8 cellular contexts compared by ENCODE assay signal in the genomic region with DNA sequence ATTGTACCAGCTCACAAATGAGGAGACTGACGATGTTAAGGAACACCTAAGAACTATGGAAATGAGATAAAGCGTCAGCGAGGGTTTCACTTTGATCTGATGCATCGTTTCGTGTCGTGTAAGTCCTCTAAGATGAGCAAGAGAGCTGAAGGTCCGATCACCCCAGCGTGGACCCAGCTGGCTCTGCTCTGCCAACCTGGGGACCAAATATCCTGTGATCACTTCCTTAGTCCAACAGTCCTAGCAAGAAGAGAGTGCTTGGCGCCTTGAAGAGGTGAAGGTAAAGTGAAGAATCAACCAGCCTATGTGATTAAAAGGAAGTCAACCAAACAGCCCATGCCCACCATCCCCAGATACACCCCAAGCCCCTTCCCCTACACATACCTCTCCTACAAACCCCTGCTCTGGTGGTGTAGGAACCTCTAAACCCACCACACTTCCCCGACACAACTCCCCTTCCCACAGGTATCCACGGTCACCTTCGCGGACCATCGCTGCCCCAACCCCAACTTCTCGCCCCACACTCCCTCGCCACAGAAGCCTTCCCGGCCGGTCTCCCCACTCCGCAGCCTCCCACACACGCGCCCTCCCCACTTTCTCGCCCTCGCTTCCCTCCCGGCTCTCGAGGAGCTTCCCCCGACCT. TPM values are rescaled to one million over a fixed set of nuclear protein-coding genes. Genes with fewer than 3 reads are reported as not detected.
A peak's percentile ranks its signal among the peaks of the same experiment; 100 is the strongest.
DNase-seq lines count a peak whose midpoint lies in the region; ATAC-seq and TF ChIP-seq lines count a peak whose summit lies in the region.

No MANE protein-coding gene starts in this region.

- intact Hi-C loops in tibial artery (cut with DNase I; ENCODE audit: low total_unique reads) = no loop called here
- intact Hi-C loops in posterior cingulate gyrus (cut with DNase I) = loop anchor here (1.0 kb wide), 1 partner anchor 87 kb away; a partner anchor contains a TSS

- POLR2A ChIA-PET in naive thymus-derived CD8-positive, alpha-beta T cell (lab: Charles Lee) = interaction anchor here (0.9 to 3.6 kb wide), 8 partner anchors 9 to 154 kb away, joined by 3 to 33 read pairs (median 8); a partner anchor contains a TSS

- H3K9me3 Mint-ChIP-seq in naive thymus-derived CD8-positive, alpha-beta T cell = no peaks in the 10 kb centered on the region

- peaks cover 15 to 53% (median 42%) of the 10 kb centered on the region in 4 donors for H3K4me1 Mint-ChIP-seq in naive thymus-derived CD8-positive, alpha-beta T cell

- peak overlapping the region; percentile 93 for H3K4me3 ChIP-seq in WERI-Rb-1 (ENCODE audit: low read depth, low read length)
- peak overlapping the region; percentile 90 for H3K4me3 ChIP-seq in endocrine pancreas (ENCODE audit: control insufficient read depth, insufficient read depth, low read length)
- peak overlapping the region; percentile 80 to 98 for H3K4me3 ChIP-seq in tibial artery

- H3K27ac Mint-ChIP-seq in naive thymus-derived CD8-positive, alpha-beta T cell = peak overlapping the region; percentile 92 to 100 (median 99)

- peak overlapping the region; percentile 94 to 100 (median 98) for H3K4me3 Mint-ChIP-seq in naive thymus-derived CD8-positive, alpha-beta T cell

- H3K27me3 ChIP-seq in WERI-Rb-1 (ENCODE audit: insufficient read depth, low read depth, severe bottlenecking) (no peaks in the 10 kb centered on the region), endocrine pancreas (ENCODE audit: control insufficient read depth, insufficient read depth, low read length) (no peaks in the 10 kb centered on the region), tibial artery (no peaks in the 10 kb centered on the region)

- ATAC-seq in HG03460 (IDR thresholded peaks at IDR 0.05; ENCODE audit: unreplicated experiment) = peak; percentile 0
- ATAC-seq in naive thymus-derived CD8-positive, alpha-beta T cell = no peak

- peaks cover 0 to 3% (median 0%) of the 10 kb centered on the region in 5 donors for H3K27me3 Mint-ChIP-seq in naive thymus-derived CD8-positive, alpha-beta T cell

- H3K9me3 ChIP-seq in WERI-Rb-1 (ENCODE audit: severe bottlenecking) = no peaks in the 10 kb centered on the region
- no peaks in the 10 kb centered on the region for H3K9me3 ChIP-seq in endocrine pancreas (ENCODE audit: control insufficient read depth, low read length)
- no peaks in the 10 kb centered on the region for H3K9me3 ChIP-seq in tibial artery

- H3K36me3 ChIP-seq in WERI-Rb-1 (no peaks in the 10 kb centered on the region), endocrine pancreas (ENCODE audit: control insufficient read depth, insufficient read depth, low read length) (no peaks in the 10 kb centered on the region), tibial artery (no peaks in the 10 kb centered on the region)

- peak; percentile 27 for DNase-seq in GM03348 (ENCODE audit: low spot score)
- no peak for DNase-seq in WERI-Rb-1
- peak in 6 of 10 donors; percentile 3 to 66 (median 17) for DNase-seq in naive thymus-derived CD8-positive, alpha-beta T cell
- no peak for DNase-seq in tibial artery
- DNase-seq in NCI-H1436 (lab: John Stamatoyannopoulos, UW) = no peak
- DNase-seq in posterior cingulate gyrus = no peak

- TF ChIP-seq CTCF in WERI-Rb-1 (IDR thresholded peaks at IDR 0.05; ENCODE audit: low read depth, low read length) (no peak), tibial artery (IDR thresholded peaks at IDR 0.05) (no peak)

- peak overlapping the region; percentile 99 for H3K27ac ChIP-seq in WERI-Rb-1
- peak overlapping the region; percentile 88 to 93 for H3K27ac ChIP-seq in tibial artery

- H3K36me3 Mint-ChIP-seq in naive thymus-derived CD8-positive, alpha-beta T cell = peaks cover 0 to 13% (median 0%) of the 10 kb centered on the region in 3 donors

- peak overlapping the region; percentile 88 for H3K9ac ChIP-seq in endocrine pancreas (ENCODE audit: control insufficient read depth, insufficient read depth, low read length)

- peaks cover 10% of the 10 kb centered on the region for H3K4me1 ChIP-seq in endocrine pancreas (ENCODE audit: control insufficient read depth, insufficient read depth, low read length)
- peaks cover 0 to 19% (median 5%) of the 10 kb centered on the region in 4 donors for H3K4me1 ChIP-seq in tibial artery

RNA-seq across cellular contexts. Expression of a gene that starts 0.7 kb away (rescaled TPM):
- 10 to 100 TPM; 37.3 to 37.4 TPM for total RNA-seq in naive thymus-derived CD8-positive, alpha-beta T cell
- polyA plus RNA-seq in naive thymus-derived CD8-positive, alpha-beta T cell = 10 to 100 TPM; 10.9 to 14.4 (median 12.3) TPM

RNA-seq across cellular contexts. Expression of a gene that starts 26.9 kb away (rescaled TPM):
- total RNA-seq in naive thymus-derived CD8-positive, alpha-beta T cell = 10 to 100 TPM; 15.2 to 18.2 TPM
- 1 to 10 TPM; 5.4 to 8.0 (median 6.6) TPM for polyA plus RNA-seq in naive thymus-derived CD8-positive, alpha-beta T cell

Comparison
In these comparisons a context has a peak if more than half of its experiments do, and no peak if none do; other contexts are left out.
1. DNase-seq: peak in GM03348 (single experiment) and naive thymus-derived CD8-positive, alpha-beta T cell (6 of 10); none in WERI-Rb-1 (single experiment), tibial artery (0 of 2), NCI-H1436 (single experiment) and posterior cingulate gyrus (0 of 10).
2. Peak in every context shown above with its lines, with median percentiles within 50 percentile points of each other: H3K4me3 ChIP-seq.